Comparison of ENCODE assay signal across 8 cellular contexts in the genomic region with DNA sequence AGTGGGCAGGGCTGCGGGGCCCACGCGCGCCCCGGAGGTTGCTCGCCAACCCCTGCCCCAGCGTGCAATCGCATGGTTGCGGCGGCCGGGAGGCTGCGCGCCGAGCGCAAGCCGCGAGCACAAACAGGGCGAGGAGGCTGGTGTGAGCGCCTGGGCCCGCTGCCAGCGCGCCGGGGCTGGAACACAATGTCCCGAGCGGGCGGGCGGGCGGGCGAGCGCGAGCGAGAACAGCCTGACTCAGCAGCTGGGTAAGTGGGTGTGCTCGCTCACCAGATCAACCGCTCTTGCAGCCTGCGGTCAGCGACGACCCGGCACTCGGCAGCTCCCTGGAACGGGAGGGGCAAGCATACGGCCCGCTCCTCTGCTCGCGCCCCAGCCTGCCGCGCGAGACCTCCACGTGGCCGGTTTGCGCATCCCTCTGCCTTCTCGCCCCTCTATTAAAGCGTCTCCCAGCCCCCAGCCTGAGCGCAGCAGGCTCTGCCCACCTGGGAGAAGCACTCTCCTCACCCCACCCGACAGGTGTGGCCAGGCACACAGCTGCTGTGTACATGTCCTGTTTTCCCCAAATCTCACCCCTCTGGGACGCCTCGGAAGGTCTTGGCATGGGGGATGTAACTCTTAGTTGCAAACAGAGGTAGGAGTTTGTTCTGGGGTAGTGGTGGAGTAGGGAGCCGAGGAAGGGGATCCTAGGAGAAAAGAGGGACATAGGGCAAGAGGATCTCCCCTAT. TPM values are rescaled to one million over a fixed set of nuclear protein-coding genes. Genes with fewer than 3 reads are reported as not detected.
DNase-seq lines count a peak whose midpoint lies in the region; ATAC-seq and TF ChIP-seq lines count a peak whose summit lies in the region.

No MANE protein-coding gene starts in this region.

- in situ Hi-C loops in HAP-1 (cut with MboI; ENCODE audit: low sequenced_read_pairs): no loop called here

- H3K4me2 ChIP-seq in SU-DHL-6 (ENCODE audit: low read depth, low read length, poor library complexity, severe bottlenecking) (peak overlapping the region; percentile 78), parathyroid adenoma (ENCODE audit: low read length) (peak overlapping the region; percentile 74)

- H3K9ac ChIP-seq in SU-DHL-6 (ENCODE audit: low read length): peak overlapping the region; percentile 76
- H3K9ac ChIP-seq in parathyroid adenoma: peak overlapping the region; percentile 97

- H3K9me3 Mint-ChIP-seq in activated naive CD8-positive, alpha-beta T cell treated with anti-CD3 and anti-CD28 coated beads, Interleukin-2, amount 50 U/mL, for 24 hours: no peaks in the 10 kb centered on the region

- peaks cover 2% of the 10 kb centered on the region for H3K27me3 Mint-ChIP-seq in activated naive CD8-positive, alpha-beta T cell treated with anti-CD3 and anti-CD28 coated beads, Interleukin-2, amount 50 U/mL, for 24 hours

- H3K36me3 ChIP-seq in HAP-1 (replicated peaks): no peaks in the 10 kb centered on the region
- H3K36me3 ChIP-seq in SU-DHL-6 (ENCODE audit: low read length): no peaks in the 10 kb centered on the region
- H3K36me3 ChIP-seq in cardiac muscle cell: no peaks in the 10 kb centered on the region
- H3K36me3 ChIP-seq in parathyroid adenoma (ENCODE audit: control insufficient read depth, insufficient read depth, low read length): no peaks in the 10 kb centered on the region
- no peaks in the 10 kb centered on the region for H3K36me3 ChIP-seq in tibial artery

- peaks cover 55% of the 10 kb centered on the region for H3F3A ChIP-seq in SU-DHL-6 (ENCODE audit: insufficient read depth)

- H3K4me1 ChIP-seq in HAP-1 (peaks cover 36% of the 10 kb centered on the region), cardiac muscle cell (ENCODE audit: low read depth) (peaks cover 45% of the 10 kb centered on the region), parathyroid adenoma (peaks cover 72% of the 10 kb centered on the region), tibial artery (peaks cover 12 to 94% (median 88%) of the 10 kb centered on the region in 4 donors)

- peak overlapping the region; percentile 68 for H3K4me3 Mint-ChIP-seq in activated naive CD8-positive, alpha-beta T cell treated with anti-CD3 and anti-CD28 coated beads, Interleukin-2, amount 50 U/mL, for 24 hours

- intact Hi-C loops in tibial artery (cut with DNase I; ENCODE audit: low total_unique reads): loop anchor here (2.0 to 5.0 kb wide), 2 partner anchors 39 to 126 kb away; partner anchors contain the start of gene FKBP5

- H3K9me2 ChIP-seq in SU-DHL-6 (replicated peaks; ENCODE audit: insufficient read depth, low read length): no peaks in the 10 kb centered on the region

- H3K27ac Mint-ChIP-seq in activated naive CD8-positive, alpha-beta T cell treated with anti-CD3 and anti-CD28 coated beads, Interleukin-2, amount 50 U/mL, for 24 hours: peak overlapping the region; percentile 88

- H3K4me1 Mint-ChIP-seq in activated naive CD8-positive, alpha-beta T cell treated with anti-CD3 and anti-CD28 coated beads, Interleukin-2, amount 50 U/mL, for 24 hours: peaks cover 83% of the 10 kb centered on the region

- H3K79me2 ChIP-seq in SU-DHL-6 (ENCODE audit: insufficient read depth, low read length): no peaks in the 10 kb centered on the region
- no peaks in the 10 kb centered on the region for H3K79me2 ChIP-seq in parathyroid adenoma

- DNase-seq in EL (peak; percentile 94), HAP-1 (ENCODE audit: low spot score in 2 of 2) (peak; percentile 68 to 82), NCI-H1092 (lab: John Stamatoyannopoulos, UW) (peak; percentile 67), cardiac muscle cell (ENCODE audit: low read depth in 1 of 2, low spot score in 1 of 2) (peak; percentile 87 to 99), tibial artery (peak; percentile 93 to 98)
- peak; percentile 85 for DNase-seq in activated naive CD8-positive, alpha-beta T cell treated with anti-CD3 and anti-CD28 coated beads, Interleukin-2, amount 50 U/mL, for 24 hours

- H3K27me3 ChIP-seq in HAP-1 (ENCODE audit: low read depth) (no peaks in the 10 kb centered on the region), SU-DHL-6 (ENCODE audit: low read length) (no peaks in the 10 kb centered on the region), cardiac muscle cell (no peaks in the 10 kb centered on the region), parathyroid adenoma (ENCODE audit: control insufficient read depth, insufficient read depth, low read length) (no peaks in the 10 kb centered on the region), tibial artery (no peaks in the 10 kb centered on the region)

- H3K36me3 Mint-ChIP-seq in activated naive CD8-positive, alpha-beta T cell treated with anti-CD3 and anti-CD28 coated beads, Interleukin-2, amount 50 U/mL, for 24 hours (ENCODE audit: low read depth): no peaks in the 10 kb centered on the region

- peak overlapping the region; percentile 80 for H2AFZ ChIP-seq in SU-DHL-6 (ENCODE audit: low read depth, low read length, severe bottlenecking)
- peak overlapping the region; percentile 88 for H2AFZ ChIP-seq in parathyroid adenoma

- TF ChIP-seq CTCF in SU-DHL-6 (IDR thresholded peaks at IDR 0.05; ENCODE audit: insufficient read depth, low read length, poor library complexity, severe bottlenecking) (no peak), cardiac muscle cell (IDR thresholded peaks at IDR 0.05; ENCODE audit: low read depth, low read length) (peak; percentile 14), parathyroid adenoma (IDR thresholded peaks at IDR 0.05) (peak; percentile 5), tibial artery (IDR thresholded peaks at IDR 0.05) (peak; percentile 13 to 21)

- H4K20me1 ChIP-seq in SU-DHL-6 (ENCODE audit: low read depth, low read length): no peaks in the 10 kb centered on the region

- H3K27ac ChIP-seq in SU-DHL-6 (ENCODE audit: low read depth, low read length): peak overlapping the region; percentile 93
- peak overlapping the region; percentile 89 for H3K27ac ChIP-seq in cardiac muscle cell
- peak overlapping the region; percentile 100 for H3K27ac ChIP-seq in parathyroid adenoma
- H3K27ac ChIP-seq in tibial artery: peak overlapping the region; percentile 97 to 99

- H3K4me3 ChIP-seq in HAP-1 (peak overlapping the region; percentile 47), SU-DHL-6 (ENCODE audit: insufficient read depth, low read length, poor library complexity, severe bottlenecking) (peak overlapping the region; percentile 58), cardiac muscle cell (peak overlapping the region; percentile 50), parathyroid adenoma (ENCODE audit: low read depth, low read length) (peak overlapping the region; percentile 62), tibial artery (peak overlapping the region; percentile 53 to 64)

- ATAC-seq in activated naive CD8-positive, alpha-beta T cell treated with anti-CD3 and anti-CD28 coated beads, Interleukin-2, amount 50 U/mL, for 24 hours: peak; percentile 53

- H3K9me3 ChIP-seq in HAP-1 (no peaks in the 10 kb centered on the region), SU-DHL-6 (ENCODE audit: insufficient read depth, low read length) (no peaks in the 10 kb centered on the region), cardiac muscle cell (ENCODE audit: low read depth) (no peaks in the 10 kb centered on the region), parathyroid adenoma (ENCODE audit: control insufficient read depth, low read length) (no peaks in the 10 kb centered on the region), tibial artery (no peaks in the 10 kb centered on the region)

RNA-seq across cellular contexts. Expression of gene ARMC12, which starts 8.7 kb away (rescaled TPM):
- 0.56 and 4.1 TPM in 2 replicates for total RNA-seq in cardiac muscle cell
- polyA plus RNA-seq in cardiac muscle cell: 2.3 and 4.9 TPM in 2 replicates

RNA-seq across cellular contexts. Expression of gene FKBP5, which starts 39.4 kb away (rescaled TPM):
- total RNA-seq in cardiac muscle cell: 20.5 and 32.4 TPM in 2 replicates
- polyA plus RNA-seq in cardiac muscle cell: 53.0 and 89.7 TPM in 2 replicates

RNA-seq across cellular contexts. Expression of gene CLPSL2, which starts 48.3 kb away (rescaled TPM):
- total RNA-seq in cardiac muscle cell: not detected in 2 replicates
- polyA plus RNA-seq in cardiac muscle cell: 1.2 TPM in 1 of 2 replicates, not detected in the other

RNA-seq across cellular contexts. Expression of gene CLPSL1, which starts 52.7 kb away (rescaled TPM):
- not detected in 2 replicates for total RNA-seq in cardiac muscle cell
- not detected in 2 replicates for polyA plus RNA-seq in cardiac muscle cell

Comparison
In these comparisons a context has a peak if more than half of its experiments do, and no peak if none do; other contexts are left out.
1. Peak in every context shown above with its lines: DNase-seq, ATAC-seq, H3K4me3 ChIP-seq and H3K27ac ChIP-seq.